In the genomic region with DNA sequence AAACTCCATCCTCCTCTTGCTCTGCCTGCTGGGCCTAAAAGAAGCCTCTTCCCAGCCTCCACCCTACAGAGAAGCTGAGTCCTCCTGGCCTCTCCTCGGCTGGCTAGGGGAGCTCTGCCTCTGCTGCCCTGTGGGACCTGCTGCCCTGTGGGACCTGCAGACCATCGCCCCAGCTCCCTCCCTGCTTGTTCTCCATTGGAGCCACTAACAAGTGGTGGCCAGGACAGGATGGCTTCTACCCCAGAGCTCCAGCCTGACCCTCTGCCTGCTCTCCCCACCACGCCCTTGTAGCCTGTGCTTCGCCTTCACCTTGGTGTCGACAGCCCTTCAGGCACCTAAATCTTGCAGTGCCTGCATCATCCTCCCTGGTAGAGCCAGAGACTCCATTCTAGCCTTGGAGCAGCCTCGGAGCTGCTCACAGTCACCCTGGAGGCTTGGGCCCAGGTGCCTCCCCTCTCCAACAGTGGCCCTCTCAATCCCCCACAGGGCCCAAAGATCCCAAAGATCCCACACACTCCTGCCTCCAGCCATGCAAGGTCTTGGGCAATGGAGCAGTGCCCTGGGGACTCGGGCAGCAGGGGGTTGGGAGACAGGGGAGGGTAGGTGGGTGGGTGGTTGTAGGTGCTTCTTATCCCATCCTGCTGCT, we compare ENCODE assay signal across 18 cellular contexts. TPM values are rescaled to one million over a fixed set of nuclear protein-coding genes. Genes with fewer than 3 reads are reported as not detected.
DNase-seq lines count a peak whose midpoint lies in the region; ATAC-seq and TF ChIP-seq lines count a peak whose summit lies in the region.
"Had no signal": no experiment of that assay in that cellular context is flagged by ENCODE, and none has a peak within 500 bp of the region (broad histone marks: within the 10 kb centered on the region; RNA-seq: fewer than 3 reads in every experiment).

No MANE protein-coding gene starts in this region.

- no peaks in the 10 kb centered on the region for H3K9me3 Mint-ChIP-seq in CD14-positive monocyte
- H3K9me3 Mint-ChIP-seq in endodermal cell = no peaks in the 10 kb centered on the region

- 92% methylated on average over 6 to 7 of the region's 7 CpGs for WGBS in endodermal cell (ENCODE audit: insufficient coverage in 1 of 2, insufficient read length in 1 of 2), 2 experiments
- 94 to 95% (median 94%) methylated on average over 7 of the region's 7 CpGs for WGBS in ovary, 3 donors

- no peaks in the 10 kb centered on the region for H3K4me1 ChIP-seq in endodermal cell (ENCODE audit: control insufficient read depth, insufficient read depth, low read length)
- H3K4me1 ChIP-seq in ovary (ENCODE audit: insufficient read depth) = peaks cover 20% of the 10 kb centered on the region

- H3K27ac ChIP-seq in endodermal cell (ENCODE audit: low read depth, low read length) (no peak overlapping the region), ovary (no peak overlapping the region)

- H3K9me3 ChIP-seq in endodermal cell (ENCODE audit: control insufficient read depth, low read length) (no peaks in the 10 kb centered on the region), ovary (no peaks in the 10 kb centered on the region)
- H3K9me3 ChIP-seq: mucosa of descending colon, sigmoid colon had no signal

- no peak for ATAC-seq in HG02798 (IDR thresholded peaks at IDR 0.05; ENCODE audit: poor library complexity, unreplicated experiment)
- ATAC-seq: mucosa of descending colon had no signal

- TF ChIP-seq EP300 in ovary (IDR thresholded peaks at IDR 0.05) = no peak

- H3K36me3 ChIP-seq in endodermal cell (ENCODE audit: control insufficient read depth, insufficient read depth, low read length) (no peaks in the 10 kb centered on the region), ovary (no peaks in the 10 kb centered on the region)
- H3K36me3 ChIP-seq: sigmoid colon had no signal

- peak overlapping the region in 2 of 7 donors; percentile 27 to 36 for H3K27ac Mint-ChIP-seq in CD14-positive monocyte
- no peak overlapping the region for H3K27ac Mint-ChIP-seq in endodermal cell
- H3K27ac Mint-ChIP-seq: IgD-negative memory B cell had no signal

- TF ChIP-seq POLR2A in ovary (IDR thresholded peaks at IDR 0.05) (no peak), erythroblast (IDR thresholded peaks at IDR 0.05; ENCODE audit: low read length) (no peak)

- peak; percentile 32 for DNase-seq in CD14-positive monocyte (ENCODE audit: low spot score)
- DNase-seq in ELF-1 (ENCODE audit: low read depth, low spot score) = peak; percentile 14
- peak; percentile 27 for DNase-seq in endodermal cell
- peak; percentile 5 to 30 (median 18) for DNase-seq in ovary
- no peak for DNase-seq in 8988T
- DNase-seq in erythroblast (lab: John Stamatoyannopoulos, UW) = no peak
- DNase-seq in inferior parietal cortex (ENCODE audit: extremely low spot score) = no peak
- DNase-seq: activated gamma-delta T cell treated with Interleukin-2 at 50 U/mL for 16 hours, foreskin fibroblast, MM.1S, NCI-H146, NCI-H226, occipital lobe had no signal

- H3K36me3 Mint-ChIP-seq in CD14-positive monocyte (no peaks in the 10 kb centered on the region), endodermal cell (ENCODE audit: low read depth) (no peaks in the 10 kb centered on the region)
- H3K36me3 Mint-ChIP-seq: IgD-negative memory B cell had no signal

- H3K27me3 Mint-ChIP-seq in CD14-positive monocyte (ENCODE audit: low read depth in 3 of 3) (peaks cover 0 to 8% (median 2%) of the 10 kb centered on the region in 3 donors), endodermal cell (ENCODE audit: insufficient read depth) (no peaks in the 10 kb centered on the region)
- H3K27me3 Mint-ChIP-seq: IgD-negative memory B cell had no signal

- H3K4me1 Mint-ChIP-seq in CD14-positive monocyte (peaks cover 27% of the 10 kb centered on the region), endodermal cell (no peaks in the 10 kb centered on the region)

- H3K4me3 Mint-ChIP-seq in CD14-positive monocyte = no peak overlapping the region
- H3K4me3 Mint-ChIP-seq in endodermal cell = no peak overlapping the region
- H3K4me3 Mint-ChIP-seq: IgD-negative memory B cell had no signal

- intact Hi-C loops in CD14-positive monocyte (cut with micrococcal nuclease) = no loop called here
- intact Hi-C loops in ovary (cut with DNase I) = no loop called here

- H3K27me3 ChIP-seq in endodermal cell (ENCODE audit: control insufficient read depth, insufficient read depth, low read length, poor library complexity, severe bottlenecking) (no peaks in the 10 kb centered on the region), ovary (no peaks in the 10 kb centered on the region)
- H3K27me3 ChIP-seq: sigmoid colon had no signal

- no peak overlapping the region for H3K9ac ChIP-seq in endodermal cell (ENCODE audit: extremely low read depth, low read length, poor library complexity, severe bottlenecking)

- H3K4me3 ChIP-seq in endodermal cell (ENCODE audit: low read length) (no peak overlapping the region), ovary (no peak overlapping the region)
- H3K4me3 ChIP-seq: mucosa of descending colon, sigmoid colon had no signal

- TF ChIP-seq CTCF in CD14-positive monocyte (IDR thresholded peaks at IDR 0.05) (no peak), endodermal cell (conservative IDR thresholded peaks at IDR 0.05) (no peak), ovary (IDR thresholded peaks at IDR 0.05) (no peak)

RNA-seq across cellular contexts. Expression of gene EPS8L3, which starts 3.0 kb away (rescaled TPM):
- polyA plus RNA-seq in CD14-positive monocyte (not detected), ovary (under 1 TPM in 1 of 2 donors, not detected in 1; 0.05 TPM)
- total RNA-seq in endodermal cell (not detected), ovary (1 to 10 TPM in 1 of 7 donors, under 1 TPM in 5, not detected in 1; 0.23 to 1.9 (median 0.56) TPM)
- polyA plus RNA-seq in endodermal cell (2013, experiment 1 of 2) = not detected
- not detected for polyA plus RNA-seq in endodermal cell (2013, experiment 2 of 2)
- total RNA-seq: astrocyte, occipital lobe had no signal
- polyA plus RNA-seq: IgD-negative memory B cell had no signal

RNA-seq across cellular contexts. Expression of gene GSTM3, which starts 19.9 kb away (rescaled TPM):
- polyA plus RNA-seq in CD14-positive monocyte (1 to 10 TPM; 2.8 to 3.2 TPM), ovary (100 to 1,000 TPM; 229 to 234 TPM)
- total RNA-seq in endodermal cell (10 to 100 TPM in 1 of 2 donors, 1 to 10 TPM in 1; 5.5 to 10.3 TPM), ovary (100 to 1,000 TPM in 5 of 7 donors, 10 to 100 TPM in 2; 75.8 to 278 (median 135) TPM)
- polyA plus RNA-seq in endodermal cell (2013, experiment 1 of 2) = 43.1 TPM
- 43.6 TPM for polyA plus RNA-seq in endodermal cell (2013, experiment 2 of 2)

RNA-seq across cellular contexts. Expression of gene GSTM5, which starts 48.7 kb away (rescaled TPM):
- polyA plus RNA-seq in CD14-positive monocyte (not detected), ovary (100 to 1,000 TPM; 101 to 259 TPM)
- total RNA-seq in endodermal cell (under 1 TPM; 0.13 to 0.70 TPM), ovary (100 to 1,000 TPM in 3 of 7 donors, 10 to 100 TPM in 4; 18.8 to 183 (median 95.8) TPM)
- not detected for polyA plus RNA-seq in endodermal cell (2013, experiment 1 of 2)
- polyA plus RNA-seq in endodermal cell (2013, experiment 2 of 2) = not detected
- total RNA-seq: astrocyte had no signal
- polyA plus RNA-seq: IgD-negative memory B cell had no signal

Comparison
In these comparisons a context has a peak if more than half of its experiments do, and no peak if none do; other contexts are left out.
1. DNase-seq: peak in CD14-positive monocyte (single experiment), ELF-1 (single experiment), endodermal cell (single experiment) and ovary (5 of 5); none in 8988T (single experiment), erythroblast (0 of 2) and inferior parietal cortex (single experiment).
2. RNA of gene GSTM3, which starts 19.9 kb away (total RNA-seq): 75.8 to 278 TPM in ovary; 5.5 to 10.3 TPM in endodermal cell; every median in the first group is over 4 times any median in the second.
3. RNA of gene GSTM5, which starts 48.7 kb away (total RNA-seq): 18.8 to 183 TPM in ovary; 0.13 to 0.70 TPM in endodermal cell; every median in the first group is over 10 times any median in the second.